In genomic region chr13:73406454-73406853, GRCh38 we compare ENCODE assay signal across 17 cellular contexts.
DNase-seq lines count a peak whose midpoint lies in the region; ATAC-seq, FAIRE-seq and TF ChIP-seq lines count a peak whose summit lies in the region.
"Had no signal": no experiment of that assay in that cellular context is flagged by ENCODE, and none has a peak within 500 bp of the region (broad histone marks: within the 10 kb centered on the region; RNA-seq: fewer than 3 reads in every experiment).

No MANE protein-coding gene starts in this region.

- H3K79me2 ChIP-seq in PC-3 (ENCODE audit: low read length): no peaks in the 10 kb centered on the region

- DNase-seq in PC-3: peak; percentile 21
- DNase-seq in bronchial epithelial cell (ENCODE audit: low read depth): peak; percentile 85
- DNase-seq in esophagus squamous epithelium (lab: John Stamatoyannopoulos, UW): no peak
- DNase-seq in mucosa of descending colon: no peak
- DNase-seq in erythroblast (lab: John Stamatoyannopoulos, UW): no peak
- DNase-seq: CD8-positive, alpha-beta T cell; DMS 273 treated with DMSO at 0.1 percent for 48 hours; DMS79; GDM1; GOT3; H7; HFFc6 had no signal

- H3K9ac ChIP-seq in PC-3 (ENCODE audit: low read length): no peak overlapping the region
- H3K9ac ChIP-seq: BLaER1 treated with 17β-estradiol and CSF1 and Interleukin-3, amounts not matched to agents 10 nM and 100 nM had no signal

- CTCF ChIA-PET in PC-3 (lab: Charles Lee): no interaction called here

- no peak for TF ChIP-seq CTCF in PC-3 (conservative IDR thresholded peaks at IDR 0.05; ENCODE audit: low read depth, low read length)
- no peak for TF ChIP-seq CTCF in bronchial epithelial cell (IDR thresholded peaks at IDR 0.05; ENCODE audit: insufficient read depth, low read length, severe bottlenecking)
- no peak for TF ChIP-seq CTCF in esophagus squamous epithelium (IDR thresholded peaks at IDR 0.05)
- TF ChIP-seq CTCF in mucosa of descending colon (IDR thresholded peaks at IDR 0.05): no peak

- H3K36me3 ChIP-seq in PC-3 (ENCODE audit: low read depth, low read length) (no peaks in the 10 kb centered on the region), bronchial epithelial cell (ENCODE audit: control insufficient read depth, insufficient read depth, low read length) (no peaks in the 10 kb centered on the region), esophagus squamous epithelium (no peaks in the 10 kb centered on the region), mucosa of descending colon (ENCODE audit: low read depth) (no peaks in the 10 kb centered on the region)
- H3K36me3 ChIP-seq: BLaER1 treated with 17β-estradiol and CSF1 and Interleukin-3, amounts not matched to agents 10 nM and 100 nM had no signal

- BruUV-seq in PC-3 (replicated peaks; lab: Mats Ljungman, UMichigan): no TSS peak

- H3K9me2 ChIP-seq in PC-3 (replicated peaks; ENCODE audit: low read length): no peaks in the 10 kb centered on the region

- H3K4me1 ChIP-seq in PC-3 (ENCODE audit: insufficient read depth, low read length): peaks cover 16% of the 10 kb centered on the region
- H3K4me1 ChIP-seq in esophagus squamous epithelium: peaks cover 0 to 37% (median 0%) of the 10 kb centered on the region in 3 donors
- H3K4me1 ChIP-seq in mucosa of descending colon (ENCODE audit: low read depth): no peaks in the 10 kb centered on the region

- H4K20me1 ChIP-seq in PC-3 (ENCODE audit: low read length): no peaks in the 10 kb centered on the region
- H4K20me1 ChIP-seq: BLaER1 treated with 17β-estradiol and CSF1 and Interleukin-3, amounts not matched to agents 10 nM and 100 nM had no signal

- no peaks in the 10 kb centered on the region for H3K9me3 ChIP-seq in PC-3 (ENCODE audit: low read length)
- H3K9me3 ChIP-seq in esophagus squamous epithelium: no peaks in the 10 kb centered on the region
- no peaks in the 10 kb centered on the region for H3K9me3 ChIP-seq in mucosa of descending colon
- H3K9me3 ChIP-seq: BLaER1 treated with 17β-estradiol and CSF1 and Interleukin-3, amounts not matched to agents 10 nM and 100 nM had no signal

- POLR2A ChIA-PET in PC-3 (lab: Charles Lee; ENCODE audit: unreplicated experiment): no interaction called here

- 31 to 36% methylated on average over 1 of the region's 1 CpG for WGBS in esophagus squamous epithelium, 2 donors

- intact Hi-C loops in PC-3 (cut with micrococcal nuclease): no loop called here
- intact Hi-C loops in esophagus squamous epithelium (cut with DNase I): no loop called here
- intact Hi-C loops in mucosa of descending colon (cut with DNase I, micrococcal nuclease): loop anchor here in 1 of 2 donors (10.0 kb wide), 1 partner anchor 298 kb away; no protein-coding TSS in a partner anchor

- H3K4me2 ChIP-seq in PC-3 (ENCODE audit: low read length): no peak overlapping the region
- H3K4me2 ChIP-seq: BLaER1 treated with 17β-estradiol and CSF1 and Interleukin-3, amounts not matched to agents 10 nM and 100 nM had no signal

- H2AFZ ChIP-seq in PC-3 (ENCODE audit: low read length): no peak overlapping the region

- no peak for TF ChIP-seq POLR2A in esophagus squamous epithelium (IDR thresholded peaks at IDR 0.05)
- no peak for TF ChIP-seq POLR2A in erythroblast (IDR thresholded peaks at IDR 0.05; ENCODE audit: low read length)

- no peak overlapping the region for H3K4me3 ChIP-seq in PC-3 (ENCODE audit: low read length)
- no peak overlapping the region for H3K4me3 ChIP-seq in bronchial epithelial cell (ENCODE audit: low read depth, low read length)
- H3K4me3 ChIP-seq in esophagus squamous epithelium: no peak overlapping the region
- H3K4me3 ChIP-seq in mucosa of descending colon: no peak overlapping the region
- H3K4me3 ChIP-seq: BLaER1 treated with 17β-estradiol and CSF1 and Interleukin-3, amounts not matched to agents 10 nM and 100 nM had no signal

- FAIRE-seq in bronchial epithelial cell (lab: Jason Lieb, UNC): no peak
- FAIRE-seq: GM12892, HTR-8/SVneo had no signal

- H3K27me3 ChIP-seq in PC-3 (ENCODE audit: low read length) (no peaks in the 10 kb centered on the region), bronchial epithelial cell (ENCODE audit: control insufficient read depth, insufficient read depth, low read length) (no peaks in the 10 kb centered on the region), esophagus squamous epithelium (no peaks in the 10 kb centered on the region)
- H3K27me3 ChIP-seq: BLaER1 treated with 17β-estradiol and CSF1 and Interleukin-3, amounts not matched to agents 10 nM and 100 nM had no signal

- ATAC-seq in PC-3 (no peak), mucosa of descending colon (peak; percentile 73), GM19452 (IDR thresholded peaks at IDR 0.05; ENCODE audit: unreplicated experiment) (no peak)
- ATAC-seq: CD8-positive, alpha-beta T cell; HCT116 had no signal

- no peaks in the 10 kb centered on the region for H3F3A ChIP-seq in PC-3 (ENCODE audit: low read length, unreplicated experiment)

- H3K27ac ChIP-seq in PC-3 (ENCODE audit: low read length): peak overlapping the region; percentile 65
- peak overlapping the region; percentile 37 to 76 (median 58) for H3K27ac ChIP-seq in esophagus squamous epithelium
- H3K27ac ChIP-seq: BLaER1 treated with 17β-estradiol and CSF1 and Interleukin-3, amounts not matched to agents 10 nM and 100 nM had no signal

Comparison
In these comparisons a context has a peak if more than half of its experiments do, and no peak if none do; other contexts are left out.
1. DNase-seq: peak in PC-3 (single experiment) and bronchial epithelial cell (single experiment); none in esophagus squamous epithelium (single experiment), mucosa of descending colon (0 of 3) and erythroblast (0 of 2).